38 cellular contexts compared by ENCODE assay signal in the genomic region with DNA sequence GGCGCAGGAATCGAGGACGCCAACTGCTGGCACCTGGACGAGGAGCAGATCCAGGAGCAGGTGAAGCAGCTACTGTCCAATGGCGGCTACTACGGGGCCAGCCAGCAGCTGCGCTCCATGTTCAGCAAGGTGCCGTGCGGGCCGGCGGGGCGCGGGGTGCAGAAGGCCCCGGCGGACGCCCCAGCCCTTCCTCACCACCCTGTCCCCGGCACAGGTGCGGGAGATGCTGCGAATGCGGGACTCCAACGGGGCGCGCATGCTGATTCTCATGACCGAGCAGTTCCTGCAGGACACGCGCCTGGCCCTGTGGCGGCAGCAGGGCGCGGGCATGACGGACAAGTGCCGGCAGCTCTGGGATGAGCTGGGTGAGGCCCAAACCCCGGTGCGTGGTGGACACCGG.
"Had no signal": no experiment of that assay in that cellular context is flagged by ENCODE, and none has a peak within 500 bp of the region (broad histone marks: within the 10 kb centered on the region; RNA-seq: fewer than 3 reads in every experiment).

No MANE protein-coding gene starts in this region.

- H3K4me1 ChIP-seq: adrenal gland, ascending aorta, breast epithelium had no signal

- H3K4me3 Mint-ChIP-seq: activated B cell treated with CpG ODN at 0.5 μM for 24 hours; activated CD4-positive, alpha-beta memory T cell treated with anti-CD3 and anti-CD28 coated beads for 36 hours; activated CD4-positive, alpha-beta T cell treated with anti-CD3 and anti-CD28 coated beads, Interleukin-2, amount 10 ng/mL, durations not matched to agents 24 days and 14 days; activated CD8-positive, alpha-beta memory T cell treated with anti-CD3 and anti-CD28 coated beads, Interleukin-2, amount 10 ng/mL, durations not matched to agents 7 days and 5 days; activated CD8-positive, alpha-beta T cell treated with anti-CD3 and anti-CD28 coated beads, Interleukin-2, amount 10 ng/mL, durations not matched to agents 7 days and 5 days; activated naive CD4-positive, alpha-beta T cell treated with anti-CD3 and anti-CD28 coated beads for 36 hours; activated naive CD4-positive, alpha-beta T cell treated with anti-CD3 and anti-CD28 coated beads, Interleukin-2, amount 50 U/mL, for 24 hours; activated naive CD8-positive, alpha-beta T cell treated with anti-CD3 and anti-CD28 coated beads for 36 hours; activated naive CD8-positive, alpha-beta T cell treated with anti-CD3 and anti-CD28 coated beads, Interleukin-2, amount 50 U/mL, for 24 hours; activated T-helper 1 cell treated with anti-CD3 and anti-CD28 coated beads, Interleukin-12 subunit alpha, Interleukin-12 subunit beta, Interleukin-2, Interleukin-4 antibody, amounts not matched to agents 30 ng/mL and 10 ng/mL and 1 ng/mL, durations not matched to agents 14 hours and 24 hours and 36 hours; brain; dendritic cell treated with granulocyte-macrophage colony-stimulating factor and Interleukin-4, amounts not matched to agents 40 ng/mL and 50 ng/mL, for 4 days; T-helper 17 cell; T-helper 2 cell treated with Interferon-gamma antibody and Interleukin-4, amounts not matched to agents 5 μg/mL and 100 μg/mL, for 36 hours had no signal

- H3K4me3 ChIP-seq: adrenal gland, ascending aorta, breast epithelium, cardiac muscle cell, coronary artery, dorsolateral prefrontal cortex, esophagus squamous epithelium, gastroesophageal sphincter, heart right ventricle had no signal

- H3K27ac Mint-ChIP-seq: activated B cell treated with CpG ODN at 0.5 μM for 24 hours; activated CD4-positive, alpha-beta memory T cell treated with anti-CD3 and anti-CD28 coated beads for 36 hours; activated CD4-positive, alpha-beta T cell treated with anti-CD3 and anti-CD28 coated beads, Interleukin-2, amount 10 ng/mL, durations not matched to agents 24 days and 14 days; activated CD8-positive, alpha-beta memory T cell treated with anti-CD3 and anti-CD28 coated beads, Interleukin-2, amount 10 ng/mL, durations not matched to agents 7 days and 5 days; activated CD8-positive, alpha-beta T cell treated with anti-CD3 and anti-CD28 coated beads, Interleukin-2, amount 10 ng/mL, durations not matched to agents 7 days and 5 days; activated naive CD4-positive, alpha-beta T cell treated with anti-CD3 and anti-CD28 coated beads for 36 hours; activated naive CD4-positive, alpha-beta T cell treated with anti-CD3 and anti-CD28 coated beads, Interleukin-2, amount 50 U/mL, for 24 hours; activated naive CD8-positive, alpha-beta T cell treated with anti-CD3 and anti-CD28 coated beads for 36 hours; activated naive CD8-positive, alpha-beta T cell treated with anti-CD3 and anti-CD28 coated beads, Interleukin-2, amount 50 U/mL, for 24 hours; activated T-helper 1 cell treated with anti-CD3 and anti-CD28 coated beads, Interleukin-12 subunit alpha, Interleukin-12 subunit beta, Interleukin-2, Interleukin-4 antibody, amounts not matched to agents 30 ng/mL and 10 ng/mL and 1 ng/mL, durations not matched to agents 14 hours and 24 hours and 36 hours; activated T-helper 2 cell treated with anti-CD3 and anti-CD28 coated beads, Interferon-gamma antibody, Interleukin-2, Interleukin-4, amounts not matched to agents 10 μg/mL and 5 μg/mL and 100 μg/mL, durations not matched to agents 14 hours and 24 hours and 36 hours; brain; dendritic cell treated with granulocyte-macrophage colony-stimulating factor and Interleukin-4, amounts not matched to agents 40 ng/mL and 50 ng/mL, for 4 days; T-helper 17 cell; T-helper 2 cell treated with Interferon-gamma antibody and Interleukin-4, amounts not matched to agents 5 μg/mL and 100 μg/mL, for 36 hours had no signal

- DNase-seq: activated B cell treated with CpG ODN at 0.5 μM for 24 hours; activated CD4-positive, alpha-beta memory T cell treated with anti-CD3 and anti-CD28 coated beads for 36 hours; activated CD4-positive, alpha-beta T cell treated with anti-CD3 and anti-CD28 coated beads, Interleukin-2, amount 10 ng/mL, durations not matched to agents 24 days and 14 days; activated CD8-positive, alpha-beta memory T cell treated with anti-CD3 and anti-CD28 coated beads, Interleukin-2, amount 10 ng/mL, durations not matched to agents 7 days and 5 days; activated CD8-positive, alpha-beta memory T cell treated with anti-CD3 and anti-CD28 coated beads, Interleukin-2, amount 50 U/mL, for 4 hours; activated CD8-positive, alpha-beta T cell treated with anti-CD3 and anti-CD28 coated beads, Interleukin-2, amount 10 ng/mL, durations not matched to agents 7 days and 5 days; activated effector memory CD4-positive, alpha-beta T cell treated with anti-CD3 and anti-CD28 coated beads, Interleukin-2, amount 50 U/mL, for 16 hours; activated naive CD4-positive, alpha-beta T cell treated with anti-CD3 and anti-CD28 coated beads for 36 hours; activated naive CD8-positive, alpha-beta T cell treated with anti-CD3 and anti-CD28 coated beads for 36 hours; activated naive CD8-positive, alpha-beta T cell treated with anti-CD3 and anti-CD28 coated beads, Interleukin-2, amount 50 U/mL, for 24 hours; activated T-cell treated with anti-CD3 and anti-CD28 coated beads, Interleukin-2, amount 50 U/mL, for 1 hour; activated T-cell treated with anti-CD3 and anti-CD28 coated beads, Interleukin-2, amount 50 U/mL, for 48 hours; adrenal gland; amygdala; central memory CD4-positive, alpha-beta T cell; cerebellar nuclear complex; dorsolateral prefrontal cortex; effector memory CD4-positive, alpha-beta T cell; erythroblast; esophagus squamous epithelium; foreskin melanocyte; heart right ventricle; T-helper 1 cell; T-helper 17 cell; T1000; WERI-Rb-1 had no signal

- H3K36me3 ChIP-seq: breast epithelium, cardiac muscle cell had no signal

- H3K4me1 Mint-ChIP-seq: activated B cell treated with CpG ODN at 0.5 μM for 24 hours; activated CD4-positive, alpha-beta T cell treated with anti-CD3 and anti-CD28 coated beads, Interleukin-2, amount 10 ng/mL, durations not matched to agents 24 days and 14 days; activated CD8-positive, alpha-beta memory T cell treated with anti-CD3 and anti-CD28 coated beads, Interleukin-2, amount 10 ng/mL, durations not matched to agents 7 days and 5 days; activated naive CD4-positive, alpha-beta T cell treated with anti-CD3 and anti-CD28 coated beads, Interleukin-2, amount 50 U/mL, for 24 hours; activated naive CD8-positive, alpha-beta T cell treated with anti-CD3 and anti-CD28 coated beads for 36 hours; activated naive CD8-positive, alpha-beta T cell treated with anti-CD3 and anti-CD28 coated beads, Interleukin-2, amount 50 U/mL, for 24 hours; brain had no signal

- H3K27me3 ChIP-seq: adrenal gland, ascending aorta, breast epithelium, cardiac muscle cell, dorsolateral prefrontal cortex, esophagus squamous epithelium, gastroesophageal sphincter, heart right ventricle had no signal

- ATAC-seq: activated CD4-positive, CD25-positive, alpha-beta regulatory T cell treated with anti-CD3 and anti-CD28 coated beads, Interleukin-2, amount 50 U/mL, for 24 hours; activated CD8-positive, alpha-beta memory T cell treated with anti-CD3 and anti-CD28 coated beads, Interleukin-2, amount 10 ng/mL, durations not matched to agents 7 days and 5 days; activated CD8-positive, alpha-beta T cell treated with anti-CD3 and anti-CD28 coated beads, Interleukin-2, amount 10 ng/mL, durations not matched to agents 7 days and 5 days; activated naive CD8-positive, alpha-beta T cell treated with anti-CD3 and anti-CD28 coated beads, Interleukin-2, amount 50 U/mL, for 24 hours; gastroesophageal sphincter; T-helper 17 cell had no signal

- H3K9me3 ChIP-seq: adrenal gland, ascending aorta, breast epithelium, esophagus squamous epithelium, gastroesophageal sphincter, heart right ventricle had no signal

- H3K9me3 Mint-ChIP-seq: activated CD4-positive, alpha-beta memory T cell treated with anti-CD3 and anti-CD28 coated beads for 36 hours; activated CD4-positive, alpha-beta T cell treated with anti-CD3 and anti-CD28 coated beads, Interleukin-2, amount 10 ng/mL, durations not matched to agents 24 days and 14 days; activated naive CD4-positive, alpha-beta T cell treated with anti-CD3 and anti-CD28 coated beads for 36 hours; activated naive CD4-positive, alpha-beta T cell treated with anti-CD3 and anti-CD28 coated beads, Interleukin-2, amount 50 U/mL, for 24 hours; activated naive CD8-positive, alpha-beta T cell treated with anti-CD3 and anti-CD28 coated beads for 36 hours; activated naive CD8-positive, alpha-beta T cell treated with anti-CD3 and anti-CD28 coated beads, Interleukin-2, amount 50 U/mL, for 24 hours; activated T-helper 1 cell treated with anti-CD3 and anti-CD28 coated beads, Interleukin-12 subunit alpha, Interleukin-12 subunit beta, Interleukin-2, Interleukin-4 antibody, amounts not matched to agents 30 ng/mL and 10 ng/mL and 1 ng/mL, durations not matched to agents 14 hours and 24 hours and 36 hours; activated T-helper 2 cell treated with anti-CD3 and anti-CD28 coated beads, Interferon-gamma antibody, Interleukin-2, Interleukin-4, amounts not matched to agents 10 μg/mL and 5 μg/mL and 100 μg/mL, durations not matched to agents 14 hours and 24 hours and 36 hours; brain; dendritic cell treated with granulocyte-macrophage colony-stimulating factor and Interleukin-4, amounts not matched to agents 40 ng/mL and 50 ng/mL, for 4 days; T-helper 2 cell treated with Interferon-gamma antibody and Interleukin-4, amounts not matched to agents 5 μg/mL and 100 μg/mL, for 36 hours had no signal

- H3K27ac ChIP-seq: adrenal gland, ascending aorta, breast epithelium, cardiac muscle cell, coronary artery, dorsolateral prefrontal cortex, esophagus squamous epithelium, gastroesophageal sphincter, heart right ventricle, WERI-Rb-1 had no signal

- H3K27me3 Mint-ChIP-seq: activated B cell treated with CpG ODN at 0.5 μM for 24 hours; activated CD4-positive, alpha-beta memory T cell treated with anti-CD3 and anti-CD28 coated beads for 36 hours; activated CD4-positive, alpha-beta T cell treated with anti-CD3 and anti-CD28 coated beads, Interleukin-2, amount 10 ng/mL, durations not matched to agents 24 days and 14 days; activated CD8-positive, alpha-beta memory T cell treated with anti-CD3 and anti-CD28 coated beads, Interleukin-2, amount 10 ng/mL, durations not matched to agents 7 days and 5 days; activated naive CD4-positive, alpha-beta T cell treated with anti-CD3 and anti-CD28 coated beads, Interleukin-2, amount 50 U/mL, for 24 hours; activated naive CD8-positive, alpha-beta T cell treated with anti-CD3 and anti-CD28 coated beads for 36 hours; activated naive CD8-positive, alpha-beta T cell treated with anti-CD3 and anti-CD28 coated beads, Interleukin-2, amount 50 U/mL, for 24 hours; brain; dendritic cell treated with granulocyte-macrophage colony-stimulating factor and Interleukin-4, amounts not matched to agents 40 ng/mL and 50 ng/mL, for 4 days; T-helper 17 cell had no signal
